ENCODE assay signal across 8 cellular contexts in genomic region chr17:38572665-38573365, GRCh38. TPM values are rescaled to one million over a fixed set of nuclear protein-coding genes. Genes with fewer than 3 reads are reported as not detected.
DNase-seq lines count a peak whose midpoint lies in the region; ATAC-seq and TF ChIP-seq lines count a peak whose summit lies in the region.

No MANE protein-coding gene starts in this region.

- no peaks in the 10 kb centered on the region for H3K36me3 ChIP-seq in CD4-positive, alpha-beta memory T cell (ENCODE audit: insufficient read depth, low read length)
- no peaks in the 10 kb centered on the region for H3K36me3 ChIP-seq in HUES48 (ENCODE audit: control insufficient read depth, insufficient read depth, low read length)

- DNase-seq in CD4-positive, alpha-beta memory T cell: peak in 1 of 5 donors; percentile 37
- peak; percentile 72 for DNase-seq in WTC11 (ENCODE audit: low spot score)
- no peak for DNase-seq in type B pancreatic cell (ENCODE audit: extremely low spot score, unreplicated experiment)
- no peak for DNase-seq in activated CD4-positive, alpha-beta T cell treated with anti-CD3 and anti-CD28 coated beads for 1 hour

- intact Hi-C loops in CD4-positive, alpha-beta memory T cell (cut with micrococcal nuclease): loop anchor here (2.0 kb wide), 1 partner anchor 14 kb away; no protein-coding TSS in a partner anchor

- H3K27me3 ChIP-seq in CD4-positive, alpha-beta memory T cell (ENCODE audit: insufficient read depth, low read length): peaks cover 51% of the 10 kb centered on the region
- H3K27me3 ChIP-seq in HUES48 (ENCODE audit: control insufficient read depth, insufficient read depth, low read length) (peaks cover 95% of the 10 kb centered on the region), layer of hippocampus (ENCODE audit: control insufficient read depth, insufficient read depth, low read length) (peaks cover 7% of the 10 kb centered on the region)

- ATAC-seq in WTC11 (peak; percentile 68), GM21423 (IDR thresholded peaks at IDR 0.05; ENCODE audit: unreplicated experiment) (no peak), GM18909 (IDR thresholded peaks at IDR 0.05; ENCODE audit: poor library complexity, unreplicated experiment) (no peak)

- no peak overlapping the region for H3K27ac Mint-ChIP-seq in CD4-positive, alpha-beta memory T cell
- H3K27ac Mint-ChIP-seq in WTC11 (no peak overlapping the region), type B pancreatic cell (no peak overlapping the region)

- H3K4me1 ChIP-seq in CD4-positive, alpha-beta memory T cell (ENCODE audit: insufficient read depth, low read length): peaks cover 5% of the 10 kb centered on the region
- H3K4me1 ChIP-seq in HUES48 (ENCODE audit: control insufficient read depth, insufficient read depth, low read length): peaks cover 20% of the 10 kb centered on the region

- H3K36me3 Mint-ChIP-seq in CD4-positive, alpha-beta memory T cell: no peaks in the 10 kb centered on the region
- H3K36me3 Mint-ChIP-seq in WTC11 (no peaks in the 10 kb centered on the region), type B pancreatic cell (no peaks in the 10 kb centered on the region)

- CTCF ChIA-PET in CD4-positive, alpha-beta memory T cell (lab: Charles Lee; ENCODE audit: partially characterized antibody): interaction anchor here (1.0 kb wide), 1 partner anchor 14 kb away, joined by 3 read pairs; no protein-coding TSS in a partner anchor
- CTCF ChIA-PET in WTC11 (lab: Charles Lee): interaction anchor here (1.3 to 5.1 kb wide), 3 partner anchors 9 to 14 kb away, joined by 5 to 57 read pairs (median 5); no protein-coding TSS in a partner anchor

- H3K4me3 ChIP-seq in CD4-positive, alpha-beta memory T cell (ENCODE audit: low read length in 2 of 2): no peak overlapping the region
- peak overlapping the region; percentile 50 for H3K4me3 ChIP-seq in HUES48 (ENCODE audit: low read depth, low read length)

- H3K9ac ChIP-seq in HUES48 (ENCODE audit: low read depth, low read length): no peak overlapping the region

- H3K4me1 Mint-ChIP-seq in CD4-positive, alpha-beta memory T cell: peaks cover 0 to 13% (median 2%) of the 10 kb centered on the region in 4 donors
- H3K4me1 Mint-ChIP-seq in WTC11 (peaks cover 46% of the 10 kb centered on the region), type B pancreatic cell (ENCODE audit: unreplicated experiment) (peaks cover 14% of the 10 kb centered on the region)

- peaks cover 66 to 83% of the 10 kb centered on the region in 2 donors for H3K27me3 Mint-ChIP-seq in CD4-positive, alpha-beta memory T cell
- H3K27me3 Mint-ChIP-seq in WTC11 (ENCODE audit: low read depth): peaks cover 93% of the 10 kb centered on the region
- H3K27me3 Mint-ChIP-seq in type B pancreatic cell: peaks cover 88% of the 10 kb centered on the region

- TF ChIP-seq CTCF in WTC11 (IDR thresholded peaks at IDR 0.05) (no peak), type B pancreatic cell (conservative IDR thresholded peaks at IDR 0.05) (no peak)

- H3K4me3 Mint-ChIP-seq in CD4-positive, alpha-beta memory T cell: peak overlapping the region in 7 of 8 donors; percentile 18 to 75 (median 64)
- peak overlapping the region; percentile 59 for H3K4me3 Mint-ChIP-seq in WTC11
- peak overlapping the region; percentile 83 for H3K4me3 Mint-ChIP-seq in type B pancreatic cell

- H3K27ac ChIP-seq in CD4-positive, alpha-beta memory T cell (ENCODE audit: low read depth, low read length): no peak overlapping the region
- H3K27ac ChIP-seq in HUES48 (ENCODE audit: low read depth, low read length) (no peak overlapping the region), layer of hippocampus (ENCODE audit: low read depth, low read length) (peak overlapping the region; percentile 98)

- H3K9me3 ChIP-seq in CD4-positive, alpha-beta memory T cell (ENCODE audit: control insufficient read depth in 1 of 2, low read length in 2 of 2): no peaks in the 10 kb centered on the region
- H3K9me3 ChIP-seq in HUES48 (ENCODE audit: control insufficient read depth, insufficient read depth, low read length): no peaks in the 10 kb centered on the region

- POLR2A ChIA-PET in CD4-positive, alpha-beta memory T cell (lab: Charles Lee; ENCODE audit: partially characterized antibody): no interaction called here
- POLR2A ChIA-PET in WTC11 (lab: Charles Lee): no interaction called here

- peaks cover 0 to 4% (median 0%) of the 10 kb centered on the region in 8 donors for H3K9me3 Mint-ChIP-seq in CD4-positive, alpha-beta memory T cell
- H3K9me3 Mint-ChIP-seq in WTC11 (no peaks in the 10 kb centered on the region), type B pancreatic cell (no peaks in the 10 kb centered on the region)

TF ChIP-seq in WTC11, 78 proteins besides CTCF, POLR2A, EP300 and RAD21:
- TF ChIP-seq HMGXB4 (CRISPR knock-in tag; IDR thresholded peaks at IDR 0.05): no peak
- no peak for TF ChIP-seq ZNF671 (CRISPR knock-in tag; IDR thresholded peaks at IDR 0.05)
- TF ChIP-seq JAZF1 (CRISPR knock-in tag; IDR thresholded peaks at IDR 0.05): no peak
- TF ChIP-seq FOXK1 (CRISPR knock-in tag; IDR thresholded peaks at IDR 0.05): 0 out of 2 replicates have a peak, but pooled peaks have one; percentile 17
- TF ChIP-seq SMAD4 (CRISPR knock-in tag; IDR thresholded peaks at IDR 0.05): no peak
- TF ChIP-seq ELF4 (CRISPR knock-in tag; IDR thresholded peaks at IDR 0.05; ENCODE audit: low read depth): no peak
- 0 out of 2 replicates have a peak, but pooled peaks have one; percentile 31 for TF ChIP-seq SP1 (CRISPR knock-in tag; conservative IDR thresholded peaks at IDR 0.05)
- TF ChIP-seq ATF1 (CRISPR knock-in tag; IDR thresholded peaks at IDR 0.05): no peak
- TF ChIP-seq E2F4 (CRISPR knock-in tag; IDR thresholded peaks at IDR 0.05; ENCODE audit: borderline replicate concordance, low read depth): no peak

RNA-seq across cellular contexts. Expression of gene SRCIN1, which starts 32.9 kb away (rescaled TPM):
- under 1 TPM; 0.28 to 0.79 TPM for total RNA-seq in CD4-positive, alpha-beta memory T cell
- not detected for polyA plus RNA-seq in CD4-positive, alpha-beta memory T cell
- total RNA-seq in WTC11 (2021): 10.7 to 17.3 TPM (median 11.1 TPM) in 3 replicates
- 8.3 and 11.9 TPM in 2 replicates for total RNA-seq in type B pancreatic cell (ENCODE audit: low replicate concordance)
